Comparison of ENCODE assay signal across 12 cellular contexts in the genomic region with DNA sequence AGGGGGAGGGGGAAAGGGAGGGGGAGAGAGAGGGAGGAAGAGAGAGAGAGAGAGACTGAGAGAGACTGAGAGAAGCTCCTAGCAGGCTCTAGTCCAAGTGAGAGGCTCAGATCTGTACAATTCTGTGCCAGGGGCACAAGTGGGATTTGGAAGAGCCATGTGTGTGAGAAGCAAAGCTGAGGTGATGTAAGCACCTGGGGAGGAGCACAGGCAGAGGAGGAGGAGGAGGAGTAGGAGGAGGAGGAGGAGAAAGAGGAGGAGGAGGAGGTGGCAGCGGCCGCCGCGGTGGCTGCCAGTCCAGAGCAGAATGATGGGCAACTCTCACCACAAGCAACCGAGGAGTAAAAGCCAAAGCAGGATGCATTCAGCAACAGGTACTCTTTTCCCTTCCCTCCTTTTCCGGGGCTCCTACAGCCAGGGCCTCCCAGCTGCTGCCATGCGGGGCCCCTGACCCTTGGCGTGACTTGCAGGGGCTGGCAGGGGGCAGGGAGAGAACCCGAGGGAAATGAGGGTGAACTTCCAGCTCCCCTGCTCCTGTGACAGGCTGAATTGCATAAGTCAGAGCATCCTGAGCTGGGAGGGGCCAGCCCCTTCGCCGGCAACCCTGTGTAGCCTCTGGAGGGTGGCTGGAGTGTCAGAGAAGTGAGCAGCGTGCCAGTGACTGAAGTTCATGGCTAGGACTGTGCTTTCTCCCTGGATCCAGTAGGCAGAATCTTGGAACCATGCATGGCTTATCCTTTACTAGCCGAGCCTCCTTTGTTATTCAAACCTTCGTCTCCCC.
DNase-seq lines count a peak whose midpoint lies in the region; ATAC-seq and TF ChIP-seq lines count a peak whose summit lies in the region.
"Had no signal": no experiment of that assay in that cellular context is flagged by ENCODE, and none has a peak within 500 bp of the region (broad histone marks: within the 10 kb centered on the region; RNA-seq: fewer than 3 reads in every experiment).

No MANE protein-coding gene starts in this region.

- H3K4me3 ChIP-seq in NB4 (ENCODE audit: low read depth, low read length): no peak overlapping the region
- peak overlapping the region in 51 of 59 donors; percentile 9 to 60 (median 37) for H3K4me3 ChIP-seq in dorsolateral prefrontal cortex
- H3K4me3 ChIP-seq in neuronal stem cell (ENCODE audit: low read length in 2 of 2): no peak overlapping the region

- H3K23ac ChIP-seq in neuronal stem cell (ENCODE audit: low read depth, low read length, poor library complexity): no peak overlapping the region

- H2BK120ac ChIP-seq in neuronal stem cell (ENCODE audit: low read depth, low read length): no peak overlapping the region

- H2BK5ac ChIP-seq in neuronal stem cell (ENCODE audit: low read length): no peak overlapping the region

- no peaks in the 10 kb centered on the region for H3K9me3 Mint-ChIP-seq in CD4-positive, alpha-beta T cell

- no peak overlapping the region for H3K4ac ChIP-seq in neuronal stem cell (ENCODE audit: low read length)

- peaks cover 2% of the 10 kb centered on the region for H3K79me1 ChIP-seq in neuronal stem cell (ENCODE audit: low read depth, low read length)

- TF ChIP-seq POLR2A in NB4 (IDR thresholded peaks at IDR 0.05; ENCODE audit: extremely low read depth, insufficient read length): no peak

- no peak overlapping the region for H2BK12ac ChIP-seq in neuronal stem cell (ENCODE audit: low read length)

- no peak overlapping the region for H4K91ac ChIP-seq in neuronal stem cell (ENCODE audit: low read depth, low read length, poor library complexity)

- H3K27me3 Mint-ChIP-seq in CD4-positive, alpha-beta T cell: peaks cover 60% of the 10 kb centered on the region

- H3K4me3 Mint-ChIP-seq in CD4-positive, alpha-beta T cell: peak overlapping the region; percentile 45

- H3K9ac ChIP-seq in neuronal stem cell (ENCODE audit: low read depth, low read length, poor library complexity): no peak overlapping the region

- no peak overlapping the region for H3K27ac Mint-ChIP-seq in CD4-positive, alpha-beta T cell

- in situ Hi-C loops in GM13977 (cut with MboI; ENCODE audit: low pct_unique_long_range_greater_than_20kb, low sequenced_read_pairs, unreplicated experiment): no loop called here

- no peak for TF ChIP-seq CTCF in CD4-positive, alpha-beta T cell (IDR thresholded peaks at IDR 0.05)
- TF ChIP-seq CTCF in NB4 (IDR thresholded peaks at IDR 0.05; ENCODE audit: low read depth, low read length): no peak
- no peak for TF ChIP-seq CTCF in dorsolateral prefrontal cortex (IDR thresholded peaks at IDR 0.05 in 54 of 56, conservative IDR thresholded peaks at IDR 0.05 in 2 of 56; ENCODE audit: low read depth in 1 of 56, partially characterized antibody in 56 of 56)
- TF ChIP-seq CTCF in GM13977 (IDR thresholded peaks at IDR 0.05; ENCODE audit: extremely low read depth, insufficient read depth, missing control alignments): no peak

- DNase-seq in CD4-positive, alpha-beta T cell: no peak
- DNase-seq in NB4 (ENCODE audit: low read depth): peak; percentile 75
- peak in 1 of 10 donors; percentile 18 for DNase-seq in dorsolateral prefrontal cortex
- DNase-seq in neuronal stem cell (ENCODE audit: low spot score): no peak
- DNase-seq in GF-D8 (lab: John Stamatoyannopoulos, UW): no peak
- no peak for DNase-seq in mesenteric fat pad (ENCODE audit: low spot score)
- DNase-seq in GM13977 (ENCODE audit: low spot score): no peak
- DNase-seq: stimulated activated CD4-positive, alpha-beta T cell treated with anti-CD3 and anti-CD28 coated beads, Interleukin-4, amount 100 ng/mL, for 1 hour; stimulated activated naive CD8-positive, alpha-beta T cell treated with anti-CD3 and anti-CD28 coated beads, Interleukin-15, Interleukin-2, amounts not matched to agents 100 U/mL and 50 U/mL, for 24 hours had no signal

- POLR2A ChIA-PET in CD4-positive, alpha-beta T cell (lab: Charles Lee): no interaction called here

- H3K27me3 ChIP-seq in CD4-positive, alpha-beta T cell (ENCODE audit: control insufficient read depth, insufficient read depth, low read length): peaks cover 13% of the 10 kb centered on the region
- H3K27me3 ChIP-seq in dorsolateral prefrontal cortex: peaks cover 0 to 95% (median 43%) of the 10 kb centered on the region in 45 donors
- peaks cover 0 to 8% (median 0%) of the 10 kb centered on the region in 3 experiments for H3K27me3 ChIP-seq in neuronal stem cell (ENCODE audit: control insufficient read depth in 3 of 3, insufficient read depth in 3 of 3, low read depth in 1 of 3, low read length in 3 of 3)

- no peak overlapping the region for H2AK5ac ChIP-seq in neuronal stem cell (ENCODE audit: low read depth, low read length)

- ATAC-seq in CD4-positive, alpha-beta T cell (ENCODE audit: poor library complexity): no peak
- no peak for ATAC-seq in HG02763 (IDR thresholded peaks at IDR 0.05; ENCODE audit: unreplicated experiment)
- ATAC-seq: activated CD4-positive, CD25-positive, alpha-beta regulatory T cell treated with anti-CD3 and anti-CD28 coated beads, Interleukin-2, amount 50 U/mL, for 24 hours; stimulated activated naive CD8-positive, alpha-beta T cell treated with anti-CD3 and anti-CD28 coated beads, Interleukin-15, Interleukin-2, amounts not matched to agents 100 U/mL and 50 U/mL, for 24 hours had no signal

- no peak overlapping the region for H4K8ac ChIP-seq in neuronal stem cell (ENCODE audit: low read depth, low read length)

- no peaks in the 10 kb centered on the region for H3K9me3 ChIP-seq in CD4-positive, alpha-beta T cell (ENCODE audit: control insufficient read depth, low read length)
- H3K9me3 ChIP-seq in neuronal stem cell (replicated peaks in 1 of 2; ENCODE audit: control insufficient read depth in 2 of 2, insufficient read depth in 1 of 2, low read depth in 1 of 2, low read length in 2 of 2): no peaks in the 10 kb centered on the region

- H3K4me2 ChIP-seq in neuronal stem cell (ENCODE audit: insufficient read depth, low read length, poor library complexity, severe bottlenecking): peak overlapping the region; percentile 40

- no peak overlapping the region for H3K27ac ChIP-seq in CD4-positive, alpha-beta T cell (ENCODE audit: low read depth, low read length)
- H3K27ac ChIP-seq in dorsolateral prefrontal cortex (peak overlapping the region in 1 of 59 donors; percentile 40), neuronal stem cell (replicated peaks; ENCODE audit: low read length) (no peak overlapping the region)
- H3K27ac ChIP-seq: C4-2B had no signal

- WGBS in neuronal stem cell (ENCODE audit: extremely low coverage in 2 of 2, insufficient read length in 2 of 2, insufficient replicate concordance in 1 of 2), 2 donors: no CpG with 5 or more reads among the region's 14 CpGs

- H3K36me3 ChIP-seq in neuronal stem cell (replicated peaks in 1 of 2; ENCODE audit: control insufficient read depth in 2 of 2, insufficient read depth in 2 of 2, low read length in 2 of 2): peaks cover 0 to 5% of the 10 kb centered on the region in 2 donors

- CTCF ChIA-PET in CD4-positive, alpha-beta T cell (lab: Charles Lee): no interaction called here

- peaks cover 11% of the 10 kb centered on the region in 2 donors for H3K4me1 ChIP-seq in neuronal stem cell (ENCODE audit: control insufficient read depth in 2 of 2, insufficient read depth in 1 of 2, low read depth in 1 of 2, low read length in 2 of 2)

- H3K36me3 Mint-ChIP-seq in CD4-positive, alpha-beta T cell (ENCODE audit: low read depth): no peaks in the 10 kb centered on the region

- H2BK15ac ChIP-seq in neuronal stem cell (ENCODE audit: low read length): no peak overlapping the region

- no peak overlapping the region for H2AFZ ChIP-seq in neuronal stem cell (ENCODE audit: low read length)

- peaks cover 7% of the 10 kb centered on the region for H3K4me1 Mint-ChIP-seq in CD4-positive, alpha-beta T cell (ENCODE audit: low read depth)

- intact Hi-C loops in CD4-positive, alpha-beta T cell (cut with DNase I, micrococcal nuclease): no loop called here
- intact Hi-C loops in dorsolateral prefrontal cortex (cut with DNase I): loop anchor here in 1 of 2 donors (10.0 kb wide), 1 partner anchor 55 kb away; no protein-coding TSS in a partner anchor

- H3K14ac ChIP-seq in neuronal stem cell (ENCODE audit: low read length): no peak overlapping the region

- no peak overlapping the region for H3K18ac ChIP-seq in neuronal stem cell (ENCODE audit: low read length)

Comparison
In these comparisons a context has a peak if more than half of its experiments do, and no peak if none do; other contexts are left out.
1. H3K4me3 ChIP-seq: peak in dorsolateral prefrontal cortex (51 of 59); none in NB4 (single experiment) and neuronal stem cell (0 of 2).